8 cellular contexts compared by ENCODE assay signal in the genomic region with DNA sequence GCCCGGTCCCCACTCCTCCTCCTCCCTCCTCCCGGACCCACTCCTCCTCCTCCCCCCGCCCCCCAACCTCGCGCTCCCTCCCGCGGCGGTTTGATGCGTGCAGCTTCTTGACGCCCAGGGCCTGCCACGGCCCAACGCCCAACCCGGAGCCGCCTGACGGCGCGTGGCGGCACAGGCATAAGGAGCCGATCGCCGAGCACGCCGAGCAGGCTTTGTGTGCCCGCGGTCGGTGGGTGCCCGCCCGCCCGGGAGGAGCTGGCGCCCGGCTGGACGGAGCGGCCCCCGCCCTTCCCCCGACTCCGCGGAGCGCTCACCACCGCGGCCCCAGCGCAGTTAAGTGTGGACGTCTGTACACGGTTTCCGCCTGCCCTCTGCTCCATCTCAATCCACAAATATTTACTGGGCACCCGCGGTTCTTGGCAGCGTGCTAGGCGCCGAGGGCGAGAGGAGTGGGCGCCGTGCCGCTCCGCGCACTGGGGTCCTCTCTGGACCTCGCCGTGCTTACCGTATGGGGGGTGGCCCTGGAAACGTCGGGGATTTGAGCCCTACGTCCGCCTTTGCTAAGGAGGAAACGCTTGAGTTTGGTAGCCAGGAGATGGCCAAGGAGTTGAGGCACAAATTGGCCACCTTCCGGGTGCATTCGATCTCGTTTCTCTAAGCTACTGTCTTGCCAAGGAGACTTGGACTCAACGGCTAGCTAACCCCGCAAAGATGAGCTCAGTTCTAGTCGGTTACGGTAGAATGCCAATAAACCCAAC. TPM values are rescaled to one million over a fixed set of nuclear protein-coding genes. Genes with fewer than 3 reads are reported as not detected.
A peak's percentile ranks its signal among the peaks of the same experiment; 100 is the strongest.
DNase-seq lines count a peak whose midpoint lies in the region; ATAC-seq, FAIRE-seq and TF ChIP-seq lines count a peak whose summit lies in the region.

No MANE protein-coding gene starts in this region.

- H3F3A ChIP-seq in PC-3 (ENCODE audit: low read length, unreplicated experiment), result no peaks in the 10 kb centered on the region

- H4K20me1 ChIP-seq in PC-3 (ENCODE audit: low read length), result no peaks in the 10 kb centered on the region

- POLR2A ChIA-PET in PC-3 (lab: Charles Lee; ENCODE audit: unreplicated experiment), result interaction anchor here (0.5 to 1.2 kb wide), 7 partner anchors 11 to 819 kb away, joined by 3 to 12 read pairs (median 5); partner anchors contain the start of gene PRCC

- TF ChIP-seq CTCF in D721Med (IDR thresholded peaks at IDR 0.05; ENCODE audit: insufficient read depth, missing control alignments) (no peak), PC-3 (conservative IDR thresholded peaks at IDR 0.05; ENCODE audit: low read depth, low read length) (no peak)

- TSS peak; percentile 27 for BruUV-seq in PC-3 (replicated peaks; lab: Mats Ljungman, UMichigan)

- H3K9ac ChIP-seq in PC-3 (ENCODE audit: low read length) (peak overlapping the region; percentile 99), mucosa of rectum (ENCODE audit: low read depth in 1 of 2, low read length in 2 of 2) (peak overlapping the region; percentile 94 to 96)

- H3K27ac ChIP-seq in PC-3 (ENCODE audit: low read length) (peak overlapping the region; percentile 60), mucosa of rectum (ENCODE audit: low read depth in 2 of 2, low read length in 2 of 2) (peak overlapping the region; percentile 84 to 96)

- H3K4me2 ChIP-seq in PC-3 (ENCODE audit: low read length), result peak overlapping the region; percentile 88

- intact Hi-C loops in PC-3 (cut with micrococcal nuclease), result loop anchor here (1.0 kb wide), 2 partner anchors 15 to 24 kb away; partner anchors contain the start of genes ISG20L2, METTL25B and PRCC

- DNase-seq in D721Med (ENCODE audit: insufficient read length, low spot score) (peak; percentile 96), PC-3 (peak; percentile 98), erythroblast (lab: John Stamatoyannopoulos, UW) (peak; percentile 97 to 98)
- DNase-seq in Jurkat, Clone E6-1 (ENCODE audit: low read depth, low spot score), result peak; percentile 96
- peak; percentile 97 for DNase-seq in activated T-cell treated with anti-CD3 and anti-CD28 coated beads, Interleukin-2, amount 50 U/mL, for 24 hours
- peak; percentile 98 for DNase-seq in stimulated activated CD8-positive, alpha-beta memory T cell treated with anti-CD3 and anti-CD28 coated beads, Interleukin-4, amount 100 ng/mL, for 24 hours (ENCODE audit: low read depth)

- peaks cover 59% of the 10 kb centered on the region for H3K79me2 ChIP-seq in PC-3 (ENCODE audit: low read length)

- peaks cover 45% of the 10 kb centered on the region for H3K36me3 Mint-ChIP-seq in activated T-cell treated with anti-CD3 and anti-CD28 coated beads, Interleukin-2, amount 50 U/mL, for 24 hours (ENCODE audit: low read depth)

- peak overlapping the region; percentile 98 for H3K4me3 ChIP-seq in Jurkat, Clone E6-1 (ENCODE audit: low read length)
- H3K4me3 ChIP-seq in PC-3 (ENCODE audit: low read length) (peak overlapping the region; percentile 86), mucosa of rectum (ENCODE audit: low read length in 2 of 2) (peak overlapping the region; percentile 97 to 98)

- peak; percentile 87 for TF ChIP-seq POLR2A in erythroblast (IDR thresholded peaks at IDR 0.05; ENCODE audit: low read length)

- H3K27me3 Mint-ChIP-seq in activated T-cell treated with anti-CD3 and anti-CD28 coated beads, Interleukin-2, amount 50 U/mL, for 24 hours, result no peaks in the 10 kb centered on the region

- ATAC-seq in GM21528 (IDR thresholded peaks at IDR 0.05; ENCODE audit: low FRiP score, unreplicated experiment) (peak; percentile 46), PC-3 (peak; percentile 53)

- no peak for FAIRE-seq in D721Med (lab: Jason Lieb, UNC)

- H3K9me3 ChIP-seq in PC-3 (ENCODE audit: low read length) (no peaks in the 10 kb centered on the region), mucosa of rectum (ENCODE audit: control insufficient read depth in 2 of 2, low read length in 2 of 2) (no peaks in the 10 kb centered on the region)

- H3K4me1 Mint-ChIP-seq in activated T-cell treated with anti-CD3 and anti-CD28 coated beads, Interleukin-2, amount 50 U/mL, for 24 hours (ENCODE audit: low read depth), result peaks cover 43% of the 10 kb centered on the region

- H3K36me3 ChIP-seq in PC-3 (ENCODE audit: low read depth, low read length) (peaks cover 5% of the 10 kb centered on the region; the same call in 1 of the 2 replicates), mucosa of rectum (ENCODE audit: control insufficient read depth in 2 of 2, insufficient read depth in 2 of 2, low read length in 2 of 2) (peaks cover 0 to 4% of the 10 kb centered on the region in 2 donors)

- H3K4me1 ChIP-seq in PC-3 (ENCODE audit: insufficient read depth, low read length) (peaks cover 41% of the 10 kb centered on the region), mucosa of rectum (ENCODE audit: control insufficient read depth in 2 of 2, insufficient read depth in 2 of 2, low read length in 2 of 2) (peaks cover 38 to 44% of the 10 kb centered on the region in 2 donors)

- H3K9me3 Mint-ChIP-seq in activated T-cell treated with anti-CD3 and anti-CD28 coated beads, Interleukin-2, amount 50 U/mL, for 24 hours, result no peaks in the 10 kb centered on the region

- no peaks in the 10 kb centered on the region for H3K9me2 ChIP-seq in PC-3 (replicated peaks; ENCODE audit: low read length)

- CTCF ChIA-PET in PC-3 (lab: Charles Lee), result interaction anchor here (1.0 to 1.2 kb wide), 2 partner anchors 24 to 25 kb away, joined by 5 to 7 read pairs; partner anchors contain the start of genes ISG20L2 and METTL25B

- H2AFZ ChIP-seq in PC-3 (ENCODE audit: low read length), result peak overlapping the region; percentile 94

- H3K27me3 ChIP-seq in PC-3 (ENCODE audit: low read length), result no peaks in the 10 kb centered on the region
- H3K27me3 ChIP-seq in mucosa of rectum (ENCODE audit: control insufficient read depth in 2 of 2, insufficient read depth in 2 of 2, low read length in 2 of 2), result no peaks in the 10 kb centered on the region

- peak overlapping the region; percentile 95 for H3K4me3 Mint-ChIP-seq in activated T-cell treated with anti-CD3 and anti-CD28 coated beads, Interleukin-2, amount 50 U/mL, for 24 hours

- peak overlapping the region; percentile 96 for H3K27ac Mint-ChIP-seq in activated T-cell treated with anti-CD3 and anti-CD28 coated beads, Interleukin-2, amount 50 U/mL, for 24 hours

RNA-seq across cellular contexts. Expression of gene HDGF, which starts 0.4 kb away (rescaled TPM):
- 382 TPM for polyA plus RNA-seq in Jurkat, Clone E6-1 (2012; ENCODE audit: insufficient read depth, insufficient read length)
- 586 and 1,030 TPM in 2 replicates for total RNA-seq in PC-3 (2014; rRNA removed)

RNA-seq across cellular contexts. Expression of gene MRPL24, which starts 11.0 kb away (rescaled TPM):
- polyA plus RNA-seq in Jurkat, Clone E6-1 (2012; ENCODE audit: insufficient read depth, insufficient read length), result 221 TPM
- total RNA-seq in PC-3 (2014; rRNA removed), result 232 and 275 TPM in 2 replicates

RNA-seq across cellular contexts. Expression of gene PRCC, which starts 15.4 kb away (rescaled TPM):
- polyA plus RNA-seq in Jurkat, Clone E6-1 (2012; ENCODE audit: insufficient read depth, insufficient read length), result 84.1 TPM
- 103 TPM in 2 replicates for total RNA-seq in PC-3 (2014; rRNA removed)

RNA-seq across cellular contexts. Expression of gene ISG20L2, which starts 23.3 kb away (rescaled TPM):
- 44.6 TPM for polyA plus RNA-seq in Jurkat, Clone E6-1 (2012; ENCODE audit: insufficient read depth, insufficient read length)
- total RNA-seq in PC-3 (2014; rRNA removed), result 39.2 and 51.7 TPM in 2 replicates

RNA-seq across cellular contexts. Expression of gene METTL25B, which starts 23.6 kb away (rescaled TPM):
- polyA plus RNA-seq in Jurkat, Clone E6-1 (2012; ENCODE audit: insufficient read depth, insufficient read length), result 31.8 TPM
- 10.4 and 14.6 TPM in 2 replicates for total RNA-seq in PC-3 (2014; rRNA removed)

Comparison
In these comparisons a context has a peak if more than half of its experiments do, and no peak if none do; other contexts are left out.
1. Peak in every context shown above with its lines: DNase-seq, ATAC-seq, H3K4me3 ChIP-seq and H3K27ac ChIP-seq.